ENCODE assay signal across 13 cellular contexts in genomic region chr1:9821710-9822109, GRCh38. TPM values are rescaled to one million over a fixed set of nuclear protein-coding genes. Genes with fewer than 3 reads are reported as not detected.
DNase-seq lines count a peak whose midpoint lies in the region; ATAC-seq, FAIRE-seq and TF ChIP-seq lines count a peak whose summit lies in the region.
"Had no signal": no experiment of that assay in that cellular context is flagged by ENCODE, and none has a peak within 500 bp of the region (broad histone marks: within the 10 kb centered on the region; RNA-seq: fewer than 3 reads in every experiment).

No MANE protein-coding gene starts in this region.

- H3K36me3 Mint-ChIP-seq in GM23338 (ENCODE audit: low read depth), result peaks cover 4% of the 10 kb centered on the region; the same call in 1 of the 3 replicates
- H3K36me3 Mint-ChIP-seq in activated T-helper 1 cell treated with anti-CD3 and anti-CD28 coated beads, Interleukin-12 subunit alpha, Interleukin-12 subunit beta, Interleukin-2, Interleukin-4 antibody, amounts not matched to agents 30 ng/mL and 10 ng/mL and 1 ng/mL, durations not matched to agents 14 hours and 24 hours and 36 hours (ENCODE audit: low read depth), result peaks cover 6% of the 10 kb centered on the region

- H3K4me2 ChIP-seq in GM23338 (peak overlapping the region; percentile 90), keratinocyte (ENCODE audit: control insufficient read depth, extremely low read depth, insufficient read depth, low read depth, low read length) (peak overlapping the region; percentile 97)

- H3K27ac ChIP-seq in AG04450 (ENCODE audit: low read depth, low read length) (no peak overlapping the region), GM23338 (ENCODE audit: low read depth) (no peak overlapping the region), keratinocyte (ENCODE audit: control insufficient read depth, insufficient read depth, low read length) (peak overlapping the region; percentile 77)
- H3K27ac ChIP-seq: right atrium auricular region had no signal

- dilution Hi-C loops in keratinocyte (cut with MboI; ENCODE audit: extremely low pct_ligation_motif_present, low sequenced_read_pairs), result no loop called here

- intact Hi-C loops in activated T-helper 1 cell treated with anti-CD3 and anti-CD28 coated beads, Interleukin-12 subunit alpha, Interleukin-12 subunit beta, Interleukin-2, Interleukin-4 antibody, amounts not matched to agents 30 ng/mL and 10 ng/mL and 1 ng/mL, durations not matched to agents 14 hours and 24 hours and 36 hours (cut with micrococcal nuclease), result loop anchor here (2.0 to 10.0 kb wide), 5 partner anchors 45 to 507 kb away; no protein-coding TSS in a partner anchor

- H3K4me1 Mint-ChIP-seq in GM23338, result peaks cover 44% of the 10 kb centered on the region
- peaks cover 40% of the 10 kb centered on the region for H3K4me1 Mint-ChIP-seq in activated T-helper 1 cell treated with anti-CD3 and anti-CD28 coated beads, Interleukin-12 subunit alpha, Interleukin-12 subunit beta, Interleukin-2, Interleukin-4 antibody, amounts not matched to agents 30 ng/mL and 10 ng/mL and 1 ng/mL, durations not matched to agents 14 hours and 24 hours and 36 hours (ENCODE audit: low read depth)

- peaks cover 29% of the 10 kb centered on the region for H3K4me1 ChIP-seq in GM23338 (ENCODE audit: insufficient read depth)
- H3K4me1 ChIP-seq in keratinocyte (ENCODE audit: control insufficient read depth, extremely low read depth, insufficient read depth, low read length), result peaks cover 35% of the 10 kb centered on the region

- H3K36me3 ChIP-seq in GM23338 (ENCODE audit: insufficient read depth), result no peaks in the 10 kb centered on the region
- peaks cover 0 to 7% of the 10 kb centered on the region in 2 experiments for H3K36me3 ChIP-seq in keratinocyte (ENCODE audit: control insufficient read depth in 2 of 2, extremely low read depth in 1 of 2, insufficient read depth in 2 of 2, low read length in 2 of 2)
- H3K36me3 ChIP-seq: right atrium auricular region had no signal

- H3K27me3 ChIP-seq in AG04450 (ENCODE audit: control insufficient read depth, insufficient read depth, low read length), result no peaks in the 10 kb centered on the region
- H3K27me3 ChIP-seq in GM23338 (ENCODE audit: insufficient read depth), result peaks cover 42% of the 10 kb centered on the region
- no peaks in the 10 kb centered on the region for H3K27me3 ChIP-seq in keratinocyte (ENCODE audit: control insufficient read depth, extremely low read depth, insufficient read depth, low read length)
- H3K27me3 ChIP-seq: right atrium auricular region had no signal

- H2AFZ ChIP-seq in GM23338 (no peak overlapping the region), keratinocyte (ENCODE audit: control insufficient read depth, low read length) (no peak overlapping the region)

- peaks cover 16% of the 10 kb centered on the region; the same call in 1 of the 2 replicates for H3F3A ChIP-seq in GM23338 (replicated peaks; ENCODE audit: low read depth)

- no peaks in the 10 kb centered on the region for H3K9me3 Mint-ChIP-seq in GM23338
- H3K9me3 Mint-ChIP-seq in activated T-helper 1 cell treated with anti-CD3 and anti-CD28 coated beads, Interleukin-12 subunit alpha, Interleukin-12 subunit beta, Interleukin-2, Interleukin-4 antibody, amounts not matched to agents 30 ng/mL and 10 ng/mL and 1 ng/mL, durations not matched to agents 14 hours and 24 hours and 36 hours, result no peaks in the 10 kb centered on the region

- POLR2A ChIA-PET in AG04450 (lab: Yijun Ruan, JAX), result no interaction called here

- no peak for ATAC-seq in GM23338
- no peak for ATAC-seq in GM18868 (IDR thresholded peaks at IDR 0.05; ENCODE audit: unreplicated experiment)
- ATAC-seq: left cardiac atrium had no signal

- TF ChIP-seq CTCF in AG04450 (IDR thresholded peaks at IDR 0.05; ENCODE audit: low read depth, low read length) (no peak), GM23338 (conservative IDR thresholded peaks at IDR 0.05; ENCODE audit: low read depth in 2 of 2) (no peak), keratinocyte (optimal IDR thresholded peaks at IDR 0.05 in 1 of 3, IDR thresholded peaks at IDR 0.05 in 1 of 3, conservative IDR thresholded peaks at IDR 0.05 in 1 of 3; ENCODE audit: extremely low read depth in 1 of 3, insufficient read depth in 2 of 3, low read length in 3 of 3) (no peak)

- H3K9me3 ChIP-seq in AG04450 (ENCODE audit: control insufficient read depth, insufficient read depth, low read length) (no peaks in the 10 kb centered on the region), keratinocyte (ENCODE audit: control insufficient read depth, low read depth, low read length) (no peaks in the 10 kb centered on the region)
- H3K9me3 ChIP-seq: right atrium auricular region had no signal

- H3K27ac Mint-ChIP-seq in GM23338, result no peak overlapping the region
- no peak overlapping the region for H3K27ac Mint-ChIP-seq in activated T-helper 1 cell treated with anti-CD3 and anti-CD28 coated beads, Interleukin-12 subunit alpha, Interleukin-12 subunit beta, Interleukin-2, Interleukin-4 antibody, amounts not matched to agents 30 ng/mL and 10 ng/mL and 1 ng/mL, durations not matched to agents 14 hours and 24 hours and 36 hours

- FAIRE-seq in keratinocyte (lab: Jason Lieb, UNC), result peak; percentile 23

- peaks cover 43% of the 10 kb centered on the region for H4K20me1 ChIP-seq in GM23338 (replicated peaks; ENCODE audit: insufficient read depth)
- H4K20me1 ChIP-seq in keratinocyte (ENCODE audit: control insufficient read depth, extremely low read depth, insufficient read depth, low read length), result peaks cover 17% of the 10 kb centered on the region

- peaks cover 64% of the 10 kb centered on the region for H3K79me2 ChIP-seq in GM23338 (replicated peaks; ENCODE audit: insufficient read depth)
- peaks cover 67% of the 10 kb centered on the region for H3K79me2 ChIP-seq in keratinocyte (ENCODE audit: control insufficient read depth, insufficient read depth, low read length)

- H3K4me3 ChIP-seq in AG04450 (ENCODE audit: low read depth, low read length) (peak overlapping the region; percentile 97; the same call in 1 of the 2 replicates), GM23338 (peak overlapping the region; percentile 70; the same call in 1 of the 2 replicates), keratinocyte (ENCODE audit: control insufficient read depth in 2 of 3, extremely low read depth in 1 of 3, insufficient read depth in 2 of 3, low read depth in 1 of 3, low read length in 3 of 3) (peak overlapping the region; percentile 96 to 100 (median 97))

- H3K9me1 ChIP-seq in keratinocyte (ENCODE audit: control insufficient read depth, extremely low read depth, insufficient read depth, low read length), result peaks cover 2% of the 10 kb centered on the region

- no peaks in the 10 kb centered on the region for H3K9me2 ChIP-seq in GM23338 (ENCODE audit: insufficient read depth)

- peaks cover 22% of the 10 kb centered on the region for H3K27me3 Mint-ChIP-seq in GM23338 (ENCODE audit: insufficient read depth, low read depth, poor library complexity)
- peaks cover 5% of the 10 kb centered on the region for H3K27me3 Mint-ChIP-seq in activated T-helper 1 cell treated with anti-CD3 and anti-CD28 coated beads, Interleukin-12 subunit alpha, Interleukin-12 subunit beta, Interleukin-2, Interleukin-4 antibody, amounts not matched to agents 30 ng/mL and 10 ng/mL and 1 ng/mL, durations not matched to agents 14 hours and 24 hours and 36 hours (ENCODE audit: insufficient read depth)

- H3K9ac ChIP-seq in keratinocyte (ENCODE audit: control insufficient read depth, extremely low read depth, insufficient read depth, low read length), result peak overlapping the region; percentile 83

- DNase-seq in AG04450 (ENCODE audit: low read depth, low spot score) (no peak), GM23338 (ENCODE audit: low spot score) (no peak), keratinocyte (ENCODE audit: low read depth, low spot score) (no peak), LoVo (ENCODE audit: low spot score) (no peak), kidney glomerular epithelial cell (lab: John Stamatoyannopoulos, UW) (no peak)
- DNase-seq in activated T-helper 1 cell treated with anti-CD3 and anti-CD28 coated beads, Interleukin-12 subunit alpha, Interleukin-12 subunit beta, Interleukin-2, Interleukin-4 antibody, amounts not matched to agents 30 ng/mL and 10 ng/mL and 1 ng/mL, durations not matched to agents 14 hours and 24 hours and 36 hours (ENCODE audit: low spot score), result no peak
- no peak for DNase-seq in stimulated activated CD4-positive, alpha-beta T cell treated with anti-CD3 and anti-CD28 coated beads, Interleukin-15, amount 100 ng/mL, for 24 hours
- DNase-seq: DMS 273 treated with DMSO at 0.1 percent for 48 hours; effector CD8-positive, alpha-beta T cell; left cardiac atrium; SHP77 had no signal

- peak overlapping the region; percentile 96 for H3K4me3 Mint-ChIP-seq in GM23338
- H3K4me3 Mint-ChIP-seq in activated T-helper 1 cell treated with anti-CD3 and anti-CD28 coated beads, Interleukin-12 subunit alpha, Interleukin-12 subunit beta, Interleukin-2, Interleukin-4 antibody, amounts not matched to agents 30 ng/mL and 10 ng/mL and 1 ng/mL, durations not matched to agents 14 hours and 24 hours and 36 hours, result peak overlapping the region; percentile 97

- CTCF ChIA-PET in AG04450 (lab: Charles Lee), result no interaction called here

TF ChIP-seq in GM23338, 12 proteins besides CTCF, POLR2A, EP300 and RAD21:
- no peak for TF ChIP-seq ZNF331 (CRISPR knock-in tag; IDR thresholded peaks at IDR 0.05; ENCODE audit: low read depth)

RNA-seq across cellular contexts. Expression of gene CLSTN1, which starts 2.1 kb away (rescaled TPM):
- polyA plus RNA-seq in AG04450 (2011; rRNA removed), result 35.2 and 57.8 TPM in 2 replicates
- 55.7 and 68.7 TPM in 2 replicates for polyA minus RNA-seq in AG04450 (2011; rRNA and poly(A)+ RNA removed)
- total RNA-seq in GM23338 (2014; rRNA removed; shearing (Covaris generic)), result 56.4 and 66.2 TPM in 2 replicates
- 38.5 and 41.7 TPM in 2 replicates for polyA plus RNA-seq in GM23338 (2016; fragmentation: Nextera tagmentation; extraction: Ambion mirVana)
- total RNA-seq in activated T-helper 1 cell treated with anti-CD3 and anti-CD28 coated beads, Interleukin-12 subunit alpha, Interleukin-12 subunit beta, Interleukin-2, Interleukin-4 antibody, amounts not matched to agents 30 ng/mL and 10 ng/mL and 1 ng/mL, durations not matched to agents 14 hours and 24 hours and 36 hours, result 48.0 and 48.6 TPM in 2 replicates
- 79.1 to 263 TPM (median 90.3 TPM) in 3 replicates for polyA plus RNA-seq in keratinocyte
- polyA plus RNA-seq in keratinocyte (2011; ENCODE audit: low read depth), result 70.0 TPM
- 67.1 and 103 TPM in 2 replicates for polyA plus RNA-seq in keratinocyte (2011; cell fraction: cytosol; rRNA removed)
- 424 and 491 TPM in 2 replicates for polyA plus RNA-seq in keratinocyte (2011; cell fraction: nucleus; rRNA removed)
- 130 and 344 TPM in 2 replicates for polyA plus RNA-seq in keratinocyte (2012; ENCODE audit: low replicate concordance)
- polyA minus RNA-seq in keratinocyte, result 159 to 521 TPM (median 197 TPM) in 3 replicates
- 202 TPM for polyA minus RNA-seq in keratinocyte (2011; cell fraction: cytosol; rRNA and poly(A)+ RNA removed)
- 492 and 717 TPM in 2 replicates for polyA minus RNA-seq in keratinocyte (2011; cell fraction: nucleus; rRNA and poly(A)+ RNA removed)
